16 cellular contexts compared by ENCODE assay signal in the genomic region with DNA sequence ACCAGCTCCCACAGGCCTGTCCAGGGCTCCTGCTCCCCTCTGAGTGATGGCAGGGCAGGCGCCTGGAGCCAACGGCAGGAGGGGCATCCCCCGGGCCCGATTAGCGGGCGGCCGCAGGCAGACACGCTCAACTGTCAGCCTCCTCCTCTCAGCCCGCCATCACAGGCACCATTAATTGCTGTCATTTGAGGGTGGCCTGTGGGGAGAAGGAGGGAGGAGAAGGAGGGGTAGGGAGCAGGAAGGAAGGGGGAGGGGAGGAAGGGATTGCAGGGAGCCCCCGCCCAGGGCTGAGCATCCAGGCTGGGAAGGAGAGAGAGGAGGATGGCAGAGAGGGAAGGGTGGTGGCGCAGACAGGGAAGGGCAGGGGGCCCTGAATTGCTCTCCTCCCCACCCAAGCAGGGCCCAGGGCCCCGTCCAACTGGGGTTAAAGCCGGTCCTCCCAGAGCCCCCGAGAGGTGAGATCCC. TPM values are rescaled to one million over a fixed set of nuclear protein-coding genes. Genes with fewer than 3 reads are reported as not detected.
DNase-seq lines count a peak whose midpoint lies in the region; ATAC-seq and TF ChIP-seq lines count a peak whose summit lies in the region.
"Had no signal": no experiment of that assay in that cellular context is flagged by ENCODE, and none has a peak within 500 bp of the region (broad histone marks: within the 10 kb centered on the region; RNA-seq: fewer than 3 reads in every experiment).

No MANE protein-coding gene starts in this region.

- H3K4me3 ChIP-seq in sigmoid colon, result no peak overlapping the region
- H3K4me3 ChIP-seq: skin epidermis, tibial artery had no signal

- no peaks in the 10 kb centered on the region for H3K27me3 ChIP-seq in sigmoid colon
- H3K27me3 ChIP-seq: foreskin keratinocyte, tibial artery had no signal

- peak; percentile 37 to 62 for ATAC-seq in left cardiac atrium
- no peak for ATAC-seq in activated CD4-positive, CD25-positive, alpha-beta regulatory T cell treated with anti-CD3 and anti-CD28 coated beads, Interleukin-2, amount 50 U/mL, for 24 hours
- no peak for ATAC-seq in HG03469 (IDR thresholded peaks at IDR 0.05; ENCODE audit: unreplicated experiment)
- ATAC-seq: foreskin keratinocyte had no signal

- TF ChIP-seq CTCF in sigmoid colon (IDR thresholded peaks at IDR 0.05), result no peak

- intact Hi-C loops in left cardiac atrium (cut with DNase I) (no loop called here), sigmoid colon (cut with DNase I) (no loop called here)

- no peaks in the 10 kb centered on the region for H3K9me3 ChIP-seq in sigmoid colon
- H3K9me3 ChIP-seq: tibial artery had no signal

- TF ChIP-seq POLR2A in sigmoid colon (IDR thresholded peaks at IDR 0.05), result no peak

- no peak for TF ChIP-seq EP300 in sigmoid colon (IDR thresholded peaks at IDR 0.05)

- H3K4me1 ChIP-seq in sigmoid colon, result peaks cover 0 to 44% (median 39%) of the 10 kb centered on the region in 4 donors

- H3K36me3 ChIP-seq in sigmoid colon, result no peaks in the 10 kb centered on the region

- peak overlapping the region in 3 of 4 donors; percentile 52 to 71 (median 59) for H3K27ac ChIP-seq in sigmoid colon
- H3K27ac ChIP-seq: 22Rv1, foreskin keratinocyte, tibial artery had no signal

- 74 to 87% methylated on average over 14 of the region's 14 CpGs for WGBS in sigmoid colon, 2 donors

- DNase-seq in DMS 273 (lab: John Stamatoyannopoulos, UW; ENCODE audit: unreplicated experiment) (peak; percentile 27), DMS 273 treated with DMSO at 0.1 percent for 48 hours (lab: John Stamatoyannopoulos, UW) (no peak), NCI-H82 (lab: John Stamatoyannopoulos, UW) (peak; percentile 95), left cardiac atrium (no peak), sigmoid colon (no peak)
- no peak for DNase-seq in stimulated activated CD4-positive, alpha-beta T cell treated with anti-CD3 and anti-CD28 coated beads, Interleukin-2, amount 100 ng/mL, for 24 hours
- DNase-seq: activated T-cell treated with anti-CD3 and anti-CD28 coated beads, Interleukin-2, amount 50 U/mL, for 48 hours; effector memory CD4-positive, alpha-beta T cell; foreskin keratinocyte; IMR-90; NCI-H1930; tibial artery had no signal

RNA-seq across cellular contexts. Expression of a gene that starts 36.1 kb away (rescaled TPM):
- 100 to 1,000 TPM; 117 to 154 TPM for total RNA-seq in left cardiac atrium
- total RNA-seq in sigmoid colon, result 100 to 1,000 TPM in 1 of 4 donors, 10 to 100 TPM in 3; 42.5 to 134 (median 73.5) TPM
- 10 to 100 TPM; 18.6 to 81.8 (median 24.7) TPM for polyA plus RNA-seq in sigmoid colon

Comparison
In these comparisons a context has a peak if more than half of its experiments do, and no peak if none do; other contexts are left out.
1. DNase-seq: peak in DMS 273 (single experiment) and NCI-H82 (single experiment); none in DMS 273 treated with DMSO at 0.1 percent for 48 hours (single experiment), left cardiac atrium (single experiment), sigmoid colon (single experiment) and stimulated activated CD4-positive, alpha-beta T cell treated with anti-CD3 and anti-CD28 coated beads, Interleukin-2, amount 100 ng/mL, for 24 hours (0 of 2).
2. ATAC-seq: peak in left cardiac atrium (2 of 2); none in activated CD4-positive, CD25-positive, alpha-beta regulatory T cell treated with anti-CD3 and anti-CD28 coated beads, Interleukin-2, amount 50 U/mL, for 24 hours (0 of 2) and HG03469 (single experiment).